In the genomic region with DNA sequence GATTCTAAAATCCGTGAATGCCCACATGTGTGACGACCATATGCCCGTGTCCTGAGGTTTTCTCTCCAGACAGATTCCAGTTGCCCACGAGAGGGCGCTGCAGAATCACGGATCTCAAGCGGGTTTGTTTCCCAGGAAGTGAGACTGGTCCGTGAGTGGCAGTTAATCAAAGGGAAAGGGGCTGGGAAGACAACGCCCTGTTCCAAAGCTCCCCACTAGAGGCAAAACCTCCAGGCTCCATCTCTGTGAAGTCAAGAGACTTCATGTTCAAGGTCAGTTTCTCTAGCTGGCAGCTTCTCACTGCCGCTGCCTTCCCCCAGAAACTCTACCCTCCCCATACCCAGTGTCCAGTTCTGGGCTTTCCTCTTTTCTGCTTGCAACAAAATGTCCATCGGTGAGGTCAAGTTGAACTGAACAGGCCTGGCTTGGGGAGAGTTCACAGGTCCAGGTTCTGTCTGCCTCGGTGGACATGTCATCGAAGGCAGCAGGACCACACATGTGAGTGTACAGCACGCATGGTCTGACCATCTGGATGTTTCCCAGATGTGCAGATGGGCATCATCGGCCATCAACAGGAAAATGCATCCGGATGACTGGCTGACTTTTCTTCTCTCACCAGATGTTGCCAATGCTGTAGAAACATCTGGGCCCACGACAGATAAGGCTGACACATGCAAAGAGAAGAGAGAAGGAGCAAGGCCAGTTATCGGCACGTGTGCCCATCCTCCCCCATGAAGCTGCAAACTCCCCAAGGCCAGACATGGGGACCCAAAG, we compare ENCODE assay signal across 8 cellular contexts. TPM values are rescaled to one million over a fixed set of nuclear protein-coding genes. Genes with fewer than 3 reads are reported as not detected.
DNase-seq lines count a peak whose midpoint lies in the region; ATAC-seq and TF ChIP-seq lines count a peak whose summit lies in the region.

No MANE protein-coding gene starts in this region.

- DNase-seq in DMS53 (lab: John Stamatoyannopoulos, UW) (peak; percentile 88), MG63 (peak; percentile 73), SHP77 (lab: John Stamatoyannopoulos, UW) (peak; percentile 89 to 93), fibroblast of the conjunctiva (ENCODE audit: low read depth) (peak; percentile 82), omental fat pad (ENCODE audit: low spot score) (peak; percentile 94), suprapubic skin (ENCODE audit: low spot score in 2 of 2) (peak; percentile 88 to 91)
- peak; percentile 42 to 68 for DNase-seq in activated T-helper 1 cell treated with anti-CD3 and anti-CD28 coated beads, Interleukin-2, amount 50 U/mL, for 16 hours (ENCODE audit: low read depth in 1 of 2, low spot score in 1 of 2)

- 37% methylated on average over 16 of the region's 19 CpGs for WGBS in suprapubic skin

- no peak overlapping the region for H3K4me3 ChIP-seq in MG63
- no peak overlapping the region for H3K4me3 ChIP-seq in suprapubic skin

- ATAC-seq in omental fat pad (ENCODE audit: low FRiP score) (no peak), GM19463 (IDR thresholded peaks at IDR 0.05; ENCODE audit: unreplicated experiment) (no peak)

- TF ChIP-seq CTCF in omental fat pad (IDR thresholded peaks at IDR 0.05), result peak in 1 of 3 donors; percentile 90
- TF ChIP-seq CTCF in suprapubic skin (IDR thresholded peaks at IDR 0.05), result peak; percentile 74 to 90

- TF ChIP-seq POLR2A in suprapubic skin (IDR thresholded peaks at IDR 0.05), result no peak

- no peaks in the 10 kb centered on the region for H3K27me3 ChIP-seq in MG63
- H3K27me3 ChIP-seq in suprapubic skin, result no peaks in the 10 kb centered on the region

- H3K9me3 ChIP-seq in MG63 (no peaks in the 10 kb centered on the region), suprapubic skin (no peaks in the 10 kb centered on the region)

- no peaks in the 10 kb centered on the region for H3K36me3 ChIP-seq in MG63
- no peaks in the 10 kb centered on the region for H3K36me3 ChIP-seq in suprapubic skin

- no peak for TF ChIP-seq EP300 in suprapubic skin (IDR thresholded peaks at IDR 0.05)

- no peaks in the 10 kb centered on the region for H3K4me1 ChIP-seq in suprapubic skin

- H3K27ac ChIP-seq in suprapubic skin, result no peak overlapping the region

RNA-seq across cellular contexts. Expression of gene NOX5, which starts 44.9 kb away (rescaled TPM):
- not detected in 2 replicates for total RNA-seq in MG63 (2014; rRNA removed; shearing (Covaris generic); ENCODE audit: low replicate concordance)
- under 1 TPM; 0.28 to 0.56 (median 0.42) TPM for total RNA-seq in omental fat pad
- total RNA-seq in suprapubic skin, result 1 to 10 TPM in 1 of 4 donors, not detected in 3; 1.6 TPM
